In genomic region chr12:26097046-26097878, GRCh38 we compare ENCODE assay signal across 8 cellular contexts. TPM values are rescaled to one million over a fixed set of nuclear protein-coding genes. Genes with fewer than 3 reads are reported as not detected.
A peak's percentile ranks its signal among the peaks of the same experiment; 100 is the strongest.
DNase-seq lines count a peak whose midpoint lies in the region; ATAC-seq, FAIRE-seq and TF ChIP-seq lines count a peak whose summit lies in the region.

No MANE protein-coding gene starts in this region.

- no peaks in the 10 kb centered on the region for H3K9me3 Mint-ChIP-seq in activated naive CD8-positive, alpha-beta T cell treated with anti-CD3 and anti-CD28 coated beads, Interleukin-2, amount 50 U/mL, for 24 hours

- DNase-seq in DMS53 (lab: John Stamatoyannopoulos, UW) = peak; percentile 91
- no peak for DNase-seq in H54 (ENCODE audit: insufficient read length, low spot score)
- DNase-seq in NB4 (ENCODE audit: low read depth) = peak; percentile 89
- peak; percentile 18 to 79 for DNase-seq in SW 1271 (lab: John Stamatoyannopoulos, UW)
- peak; percentile 56 for DNase-seq in activated naive CD8-positive, alpha-beta T cell treated with anti-CD3 and anti-CD28 coated beads, Interleukin-2, amount 50 U/mL, for 24 hours
- DNase-seq in heart left ventricle = peak; percentile 64 to 74 (median 73)
- DNase-seq in retina = peak; percentile 52

- H3K27ac Mint-ChIP-seq in activated naive CD8-positive, alpha-beta T cell treated with anti-CD3 and anti-CD28 coated beads, Interleukin-2, amount 50 U/mL, for 24 hours = no peak overlapping the region

- TF ChIP-seq POLR2A in H54 (IDR thresholded peaks at IDR 0.05; ENCODE audit: low read depth, low read length) (no peak), NB4 (IDR thresholded peaks at IDR 0.05; ENCODE audit: extremely low read depth, insufficient read length) (no peak), heart left ventricle (IDR thresholded peaks at IDR 0.05) (no peak)

- intact Hi-C loops in heart left ventricle (cut with DNase I) = loop anchor here in 9 of 10 donors (1.0 to 10.0 kb wide), 8 partner anchors 518 to 662 kb away; no protein-coding TSS in a partner anchor

- H3K36me3 Mint-ChIP-seq in activated naive CD8-positive, alpha-beta T cell treated with anti-CD3 and anti-CD28 coated beads, Interleukin-2, amount 50 U/mL, for 24 hours (ENCODE audit: low read depth) = no peaks in the 10 kb centered on the region

- peak; percentile 100 for TF ChIP-seq CTCF in NB4 (IDR thresholded peaks at IDR 0.05; ENCODE audit: low read depth, low read length)
- TF ChIP-seq CTCF in heart left ventricle (IDR thresholded peaks at IDR 0.05) = peak; percentile 92 to 98 (median 96)

- peaks cover 0 to 5% (median 0%) of the 10 kb centered on the region in 12 donors for H3K4me1 ChIP-seq in heart left ventricle

- H3K27ac ChIP-seq in heart left ventricle = no peak overlapping the region

- no peak overlapping the region for H3K4me3 ChIP-seq in NB4 (ENCODE audit: low read depth, low read length)
- no peak overlapping the region for H3K4me3 ChIP-seq in heart left ventricle

- H3K27me3 Mint-ChIP-seq in activated naive CD8-positive, alpha-beta T cell treated with anti-CD3 and anti-CD28 coated beads, Interleukin-2, amount 50 U/mL, for 24 hours = peaks cover 8% of the 10 kb centered on the region

- H3K4me1 Mint-ChIP-seq in activated naive CD8-positive, alpha-beta T cell treated with anti-CD3 and anti-CD28 coated beads, Interleukin-2, amount 50 U/mL, for 24 hours = peaks cover 5% of the 10 kb centered on the region

- ATAC-seq in activated naive CD8-positive, alpha-beta T cell treated with anti-CD3 and anti-CD28 coated beads, Interleukin-2, amount 50 U/mL, for 24 hours = peak; percentile 86
- peak; percentile 77 to 98 (median 94) for ATAC-seq in heart left ventricle
- ATAC-seq in GM18519 (IDR thresholded peaks at IDR 0.05; ENCODE audit: low FRiP score, unreplicated experiment) = no peak

- peak; percentile 92 for FAIRE-seq in H54 (lab: Jason Lieb, UNC)

- no peaks in the 10 kb centered on the region for H3K27me3 ChIP-seq in heart left ventricle

- H3K4me3 Mint-ChIP-seq in activated naive CD8-positive, alpha-beta T cell treated with anti-CD3 and anti-CD28 coated beads, Interleukin-2, amount 50 U/mL, for 24 hours = no peak overlapping the region

- no peaks in the 10 kb centered on the region for H3K36me3 ChIP-seq in heart left ventricle

- 15 to 18% (median 16%) methylated on average over 6 of the region's 6 CpGs for WGBS in heart left ventricle, 4 donors

- H3K9me3 ChIP-seq in heart left ventricle = no peaks in the 10 kb centered on the region

RNA-seq across cellular contexts. Expression of gene BHLHE41, which starts 27.6 kb away (rescaled TPM):
- total RNA-seq in heart left ventricle = 10 to 100 TPM in 7 of 9 donors, 1 to 10 TPM in 2; 8.3 to 66.0 (median 32.2) TPM
- 1 to 10 TPM; 6.8 to 8.8 TPM for polyA plus RNA-seq in heart left ventricle
